Comparison of ENCODE assay signal across 8 cellular contexts in genomic region chr7:32941996-32942782, GRCh38. TPM values are rescaled to one million over a fixed set of nuclear protein-coding genes. Genes with fewer than 3 reads are reported as not detected.
DNase-seq lines count a peak whose midpoint lies in the region; ATAC-seq and TF ChIP-seq lines count a peak whose summit lies in the region.

No MANE protein-coding gene starts in this region.

- no peaks in the 10 kb centered on the region for H3K36me3 Mint-ChIP-seq in CD4-positive, CD25-positive, alpha-beta regulatory T cell
- H3K36me3 Mint-ChIP-seq in activated T-helper 17 cell treated with anti-CD3 and anti-CD28 coated beads, Interleukin-2, amount 50 U/mL, for 72 hours (ENCODE audit: low read depth), result peaks cover 5% of the 10 kb centered on the region

- TF ChIP-seq EP300 in neural cell (conservative IDR thresholded peaks at IDR 0.05; ENCODE audit: poor library complexity, severe bottlenecking), result no peak

- no peak for TF ChIP-seq RAD21 in neural cell (conservative IDR thresholded peaks at IDR 0.05)

- no peaks in the 10 kb centered on the region for H4K20me1 ChIP-seq in neural cell (ENCODE audit: insufficient read depth)

- H3K79me2 ChIP-seq in neural cell (replicated peaks; ENCODE audit: insufficient read depth, low read length), result peaks cover 20% of the 10 kb centered on the region

- peak; percentile 48 to 52 for ATAC-seq in CD4-positive, CD25-positive, alpha-beta regulatory T cell (ENCODE audit: low read depth in 2 of 2)
- ATAC-seq in GM19395 (IDR thresholded peaks at IDR 0.05; ENCODE audit: unreplicated experiment), result peak; percentile 75
- ATAC-seq in HG03460 (IDR thresholded peaks at IDR 0.05; ENCODE audit: unreplicated experiment), result peak; percentile 73
- peak; percentile 86 for ATAC-seq in Panc1
- ATAC-seq in activated T-helper 17 cell treated with anti-CD3 and anti-CD28 coated beads, Interleukin-2, amount 50 U/mL, for 72 hours (replicated peaks), result peak; percentile 62

- H3K27me3 Mint-ChIP-seq in CD4-positive, CD25-positive, alpha-beta regulatory T cell, result peaks cover 34% of the 10 kb centered on the region
- H3K27me3 Mint-ChIP-seq in activated T-helper 17 cell treated with anti-CD3 and anti-CD28 coated beads, Interleukin-2, amount 50 U/mL, for 72 hours, result no peaks in the 10 kb centered on the region

- peak overlapping the region; percentile 96 for H3K4me2 ChIP-seq in neural cell (ENCODE audit: low read length)

- POLR2A ChIA-PET in Panc1 (lab: Charles Lee), result interaction anchor here (0.7 kb wide), 1 partner anchor 68 kb away, joined by 3 read pairs; no protein-coding TSS in a partner anchor

- CTCF ChIA-PET in Panc1 (lab: Charles Lee), result interaction anchor here (0.7 to 0.9 kb wide), 2 partner anchors 12 to 96 kb away, joined by 3 read pairs; no protein-coding TSS in a partner anchor

- peaks cover 10% of the 10 kb centered on the region for H3K4me1 ChIP-seq in CD4-positive, CD25-positive, alpha-beta regulatory T cell (ENCODE audit: control insufficient read depth, insufficient read depth, low read length, poor library complexity, severe bottlenecking)
- H3K4me1 ChIP-seq in Panc1 (ENCODE audit: control insufficient read depth, insufficient read depth, low read length), result peaks cover 9% of the 10 kb centered on the region

- TSS peak; percentile 79 for BruUV-seq in Panc1 (replicated peaks; lab: Mats Ljungman, UMichigan)

- peak overlapping the region; percentile 65 for H2AFZ ChIP-seq in neural cell (ENCODE audit: low read depth, low read length)

- H3K9me3 Mint-ChIP-seq in CD4-positive, CD25-positive, alpha-beta regulatory T cell, result no peaks in the 10 kb centered on the region
- no peaks in the 10 kb centered on the region for H3K9me3 Mint-ChIP-seq in activated T-helper 17 cell treated with anti-CD3 and anti-CD28 coated beads, Interleukin-2, amount 50 U/mL, for 72 hours

- peaks cover 0 to 3% of the 10 kb centered on the region in 2 experiments for H3K9me3 ChIP-seq in CD4-positive, CD25-positive, alpha-beta regulatory T cell (ENCODE audit: control insufficient read depth in 2 of 2, low read length in 2 of 2)
- H3K9me3 ChIP-seq in Panc1 (ENCODE audit: control insufficient read depth, insufficient read depth, low read depth, low read length) (no peaks in the 10 kb centered on the region; the same call in 1 of the 2 replicates), neural cell (ENCODE audit: low read length) (no peaks in the 10 kb centered on the region)

- intact Hi-C loops in Panc1 (cut with micrococcal nuclease; ENCODE audit: unreplicated experiment), result loop anchor here (5.0 kb wide), 2 partner anchors 165 to 175 kb away; partner anchors contain the start of gene RP9

- H3K36me3 ChIP-seq in CD4-positive, CD25-positive, alpha-beta regulatory T cell (ENCODE audit: control insufficient read depth, insufficient read depth, low read length), result no peaks in the 10 kb centered on the region
- no peaks in the 10 kb centered on the region for H3K36me3 ChIP-seq in Panc1 (ENCODE audit: control insufficient read depth, insufficient read depth, low read length)
- H3K36me3 ChIP-seq in neural cell (ENCODE audit: insufficient read depth, low read length), result no peaks in the 10 kb centered on the region

- no peaks in the 10 kb centered on the region for H3K9me2 ChIP-seq in neural cell (ENCODE audit: insufficient read depth, low read length)

- H3K27ac ChIP-seq in CD4-positive, CD25-positive, alpha-beta regulatory T cell (ENCODE audit: insufficient read depth, low read length, poor library complexity, severe bottlenecking), result no peak overlapping the region
- peak overlapping the region; percentile 89 for H3K27ac ChIP-seq in Panc1 (ENCODE audit: low read length)
- peak overlapping the region; percentile 50 for H3K27ac ChIP-seq in neural cell (ENCODE audit: low read length)
- peak overlapping the region; percentile 90 for H3K27ac ChIP-seq in substantia nigra (ENCODE audit: low read depth, low read length, poor library complexity, severe bottlenecking)

- H3K4me1 Mint-ChIP-seq in CD4-positive, CD25-positive, alpha-beta regulatory T cell, result peaks cover 0 to 17% (median 8%) of the 10 kb centered on the region in 4 donors
- peaks cover 17% of the 10 kb centered on the region for H3K4me1 Mint-ChIP-seq in activated T-helper 17 cell treated with anti-CD3 and anti-CD28 coated beads, Interleukin-2, amount 50 U/mL, for 72 hours

- H3K27me3 ChIP-seq in CD4-positive, CD25-positive, alpha-beta regulatory T cell (ENCODE audit: control insufficient read depth, insufficient read depth, low read length), result peaks cover 11% of the 10 kb centered on the region
- no peaks in the 10 kb centered on the region for H3K27me3 ChIP-seq in Panc1 (ENCODE audit: control insufficient read depth, insufficient read depth, low read length)
- H3K27me3 ChIP-seq in neural cell (ENCODE audit: insufficient read depth, low read depth, low read length), result no peaks in the 10 kb centered on the region

- in situ Hi-C loops in Panc1 (cut with HindIII; ENCODE audit: low pct_unique_long_range_greater_than_20kb, low sequenced_read_pairs), result no loop called here

- peak overlapping the region; percentile 82 to 88 (median 84) for H3K4me3 Mint-ChIP-seq in CD4-positive, CD25-positive, alpha-beta regulatory T cell
- H3K4me3 Mint-ChIP-seq in activated T-helper 17 cell treated with anti-CD3 and anti-CD28 coated beads, Interleukin-2, amount 50 U/mL, for 72 hours, result peak overlapping the region; percentile 92

- TF ChIP-seq CTCF in Panc1 (IDR thresholded peaks at IDR 0.05) (no peak), fibroblast of pulmonary artery (IDR thresholded peaks at IDR 0.05; ENCODE audit: low read length, missing control alignments) (no peak), neural cell (IDR thresholded peaks at IDR 0.05; ENCODE audit: poor library complexity, severe bottlenecking) (no peak)

- peak overlapping the region; percentile 26 for H3K4me3 ChIP-seq in CD4-positive, CD25-positive, alpha-beta regulatory T cell (ENCODE audit: low read depth, low read length)
- H3K4me3 ChIP-seq in Panc1 (ENCODE audit: low read depth in 2 of 2, low read length in 2 of 2) (peak overlapping the region; percentile 77 to 90), fibroblast of pulmonary artery (replicated peaks; ENCODE audit: low read depth, low read length) (peak overlapping the region; percentile 82), neural cell (ENCODE audit: low read length) (peak overlapping the region; percentile 86)

- peak overlapping the region in 2 of 3 donors; percentile 71 to 88 for H3K27ac Mint-ChIP-seq in CD4-positive, CD25-positive, alpha-beta regulatory T cell
- H3K27ac Mint-ChIP-seq in activated T-helper 17 cell treated with anti-CD3 and anti-CD28 coated beads, Interleukin-2, amount 50 U/mL, for 72 hours, result peak overlapping the region; percentile 88

- DNase-seq in CD4-positive, CD25-positive, alpha-beta regulatory T cell, result peak; percentile 9 to 51 (median 36)
- DNase-seq in Panc1 (ENCODE audit: low read depth, low spot score) (no peak), fibroblast of pulmonary artery (ENCODE audit: low read depth) (peak; percentile 56), substantia nigra (lab: John Stamatoyannopoulos, UW) (peak in 38 of 49 donors; percentile 27 to 82 (median 58))

- peaks cover 5% of the 10 kb centered on the region for H3F3A ChIP-seq in neural cell (ENCODE audit: insufficient read depth, low read length, poor library complexity, severe bottlenecking)

- peak overlapping the region; percentile 81 for H3K9ac ChIP-seq in neural cell (ENCODE audit: low read length)

TF ChIP-seq in neural cell, 6 proteins besides CTCF, POLR2A, EP300 and RAD21 (continues in another document):
- TF ChIP-seq MXI1 (conservative IDR thresholded peaks at IDR 0.05; ENCODE audit: poor library complexity, severe bottlenecking) (no peak), SMC3 (conservative IDR thresholded peaks at IDR 0.05; ENCODE audit: poor library complexity) (no peak), POLR2AphosphoS5 (IDR thresholded peaks at IDR 0.05) (no peak), TAF1 (IDR thresholded peaks at IDR 0.05; ENCODE audit: low read depth) (no peak), EZH2 (IDR thresholded peaks at IDR 0.05; ENCODE audit: borderline replicate concordance, insufficient read depth, low read length, poor library complexity, severe bottlenecking) (no peak)

RNA-seq across cellular contexts. Expression of gene FKBP9, which starts 15.1 kb away (rescaled TPM):
- total RNA-seq in CD4-positive, CD25-positive, alpha-beta regulatory T cell, result not detected
- under 1 TPM in 2 of 4 donors, not detected in 2; 0.07 to 0.37 TPM for polyA plus RNA-seq in CD4-positive, CD25-positive, alpha-beta regulatory T cell
- total RNA-seq in Panc1 (2021; ENCODE audit: unreplicated experiment), result 183 TPM
- polyA plus RNA-seq in Panc1 (2012; ENCODE audit: insufficient read length), result 160 TPM
- total RNA-seq in activated T-helper 17 cell treated with anti-CD3 and anti-CD28 coated beads, Interleukin-2, amount 50 U/mL, for 72 hours, result 1 to 10 TPM in 1 of 2 donors, under 1 TPM in 1; 0.65 to 1.7 TPM
- polyA plus RNA-seq in neural cell, result 2.8 and 3.4 TPM in 2 replicates
- 4.2 and 5.1 TPM in 2 replicates for polyA minus RNA-seq in neural cell

RNA-seq across cellular contexts. Expression of gene KBTBD2, which starts 50.6 kb away (rescaled TPM):
- 121 TPM for total RNA-seq in CD4-positive, CD25-positive, alpha-beta regulatory T cell
- polyA plus RNA-seq in CD4-positive, CD25-positive, alpha-beta regulatory T cell, result 10 to 100 TPM; 17.2 to 28.5 (median 21.1) TPM
- total RNA-seq in Panc1 (2021; ENCODE audit: unreplicated experiment), result 36.8 TPM
- 20.4 TPM for polyA plus RNA-seq in Panc1 (2012; ENCODE audit: insufficient read length)
- 10 to 100 TPM; 33.6 to 50.8 TPM for total RNA-seq in activated T-helper 17 cell treated with anti-CD3 and anti-CD28 coated beads, Interleukin-2, amount 50 U/mL, for 72 hours
- 68.4 and 70.1 TPM in 2 replicates for polyA plus RNA-seq in neural cell
- polyA minus RNA-seq in neural cell, result 112 and 113 TPM in 2 replicates

Comparison
In these comparisons a context has a peak if more than half of its experiments do, and no peak if none do; other contexts are left out.
1. H3K4me3 ChIP-seq: peak in every context shown above with its lines; median percentile 86 in neural cell; 84 in Panc1; 82 in fibroblast of pulmonary artery; 26 in CD4-positive, CD25-positive, alpha-beta regulatory T cell.
2. RNA of gene FKBP9, which starts 15.1 kb away (total RNA-seq): 183 TPM in Panc1 (single experiment); 0.65 to 1.7 TPM in activated T-helper 17 cell treated with anti-CD3 and anti-CD28 coated beads, Interleukin-2, amount 50 U/mL, for 72 hours and not detected in CD4-positive, CD25-positive, alpha-beta regulatory T cell (single experiment); every median in the first group is over 10 times any median in the second.
3. Peak in every context shown above with its lines, with median percentiles within 50 percentile points of each other: ATAC-seq.